In the genomic region with DNA sequence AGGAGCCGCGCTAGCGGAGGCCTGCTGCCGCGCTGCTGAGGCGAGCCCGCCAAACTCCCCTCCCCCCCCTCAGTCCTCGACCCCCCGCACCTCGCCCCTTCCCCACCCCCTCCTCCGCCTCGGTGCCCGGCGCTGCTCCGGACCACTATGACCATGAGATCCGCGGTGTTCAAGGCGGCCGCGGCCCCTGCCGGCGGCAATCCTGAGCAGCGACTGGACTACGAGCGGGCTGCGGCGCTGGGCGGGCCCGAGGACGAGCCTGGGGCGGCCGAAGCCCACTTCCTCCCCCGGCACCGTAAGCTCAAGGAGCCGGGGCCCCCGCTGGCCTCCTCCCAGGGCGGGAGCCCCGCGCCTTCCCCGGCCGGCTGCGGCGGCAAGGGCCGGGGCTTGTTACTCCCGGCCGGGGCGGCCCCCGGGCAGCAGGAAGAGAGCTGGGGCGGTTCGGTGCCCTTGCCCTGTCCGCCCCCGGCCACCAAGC, we compare ENCODE assay signal across 8 cellular contexts. TPM values are rescaled to one million over a fixed set of nuclear protein-coding genes. Genes with fewer than 3 reads are reported as not detected.
A peak's percentile ranks its signal among the peaks of the same experiment; 100 is the strongest.
DNase-seq lines count a peak whose midpoint lies in the region; ATAC-seq and TF ChIP-seq lines count a peak whose summit lies in the region.

No MANE protein-coding gene starts in this region.

- H3K4me1 ChIP-seq in endodermal cell (ENCODE audit: control insufficient read depth, insufficient read depth, low read length) = no peaks in the 10 kb centered on the region
- peaks cover 3% of the 10 kb centered on the region for H3K4me1 ChIP-seq in mucosa of stomach (ENCODE audit: control insufficient read depth, insufficient read depth, low read length)

- H3K9ac ChIP-seq in endodermal cell (ENCODE audit: extremely low read depth, low read length, poor library complexity, severe bottlenecking) (peak overlapping the region; percentile 66), mucosa of stomach (ENCODE audit: low read length) (peak overlapping the region; percentile 80)

- no peaks in the 10 kb centered on the region for H3K9me3 Mint-ChIP-seq in endodermal cell

- H3K4me3 Mint-ChIP-seq in endodermal cell = peak overlapping the region; percentile 93

- H3K27ac Mint-ChIP-seq in endodermal cell = no peak overlapping the region

- H3K9me3 ChIP-seq in endodermal cell (ENCODE audit: control insufficient read depth, low read length) = no peaks in the 10 kb centered on the region
- no peaks in the 10 kb centered on the region for H3K9me3 ChIP-seq in mucosa of stomach (ENCODE audit: control insufficient read depth, low read length)

- peak overlapping the region; percentile 86 for H3K4me3 ChIP-seq in endodermal cell (ENCODE audit: low read length)
- H3K4me3 ChIP-seq in mucosa of stomach (ENCODE audit: low read length) = peak overlapping the region; percentile 72

- no peak for TF ChIP-seq CTCF in endodermal cell (conservative IDR thresholded peaks at IDR 0.05)

- DNase-seq in NCI-H82 (lab: John Stamatoyannopoulos, UW) = peak; percentile 61
- no peak for DNase-seq in NCI-H82 treated with DMSO at 0.1 percent for 48 hours (lab: John Stamatoyannopoulos, UW; ENCODE audit: unreplicated experiment)
- DNase-seq in SK-N-DZ (ENCODE audit: low spot score) = peak; percentile 37
- peak; percentile 89 for DNase-seq in endodermal cell
- no peak for DNase-seq in cerebellum (ENCODE audit: low spot score)

- H3K27ac ChIP-seq in endodermal cell (ENCODE audit: low read depth, low read length) = peak overlapping the region; percentile 68

- 0% methylated on average over 6 to 45 of the region's 52 CpGs for WGBS in endodermal cell (ENCODE audit: insufficient coverage in 1 of 2, insufficient read length in 1 of 2), 2 experiments

- ATAC-seq in HG02759 (IDR thresholded peaks at IDR 0.05; ENCODE audit: unreplicated experiment) (peak; percentile 29), HG03139 (IDR thresholded peaks at IDR 0.05; ENCODE audit: unreplicated experiment) (no peak)

- H3K36me3 Mint-ChIP-seq in endodermal cell (ENCODE audit: low read depth) = peaks cover 24% of the 10 kb centered on the region

- peaks cover 35% of the 10 kb centered on the region for H3K27me3 Mint-ChIP-seq in endodermal cell (ENCODE audit: insufficient read depth)

- H3K27me3 ChIP-seq in endodermal cell (ENCODE audit: control insufficient read depth, insufficient read depth, low read length, poor library complexity, severe bottlenecking) = peaks cover 30% of the 10 kb centered on the region
- no peaks in the 10 kb centered on the region for H3K27me3 ChIP-seq in mucosa of stomach (ENCODE audit: control insufficient read depth, insufficient read depth, low read length)

- peaks cover 7% of the 10 kb centered on the region for H3K4me1 Mint-ChIP-seq in endodermal cell

- H3K36me3 ChIP-seq in endodermal cell (ENCODE audit: control insufficient read depth, insufficient read depth, low read length) (peaks cover 19% of the 10 kb centered on the region), mucosa of stomach (ENCODE audit: control insufficient read depth, insufficient read depth, low read length) (peaks cover 5% of the 10 kb centered on the region)

RNA-seq across cellular contexts. Expression of a gene that starts 0.7 kb away (rescaled TPM):
- polyA plus RNA-seq in SK-N-DZ (2014; cell fraction: cytosol; rRNA removed) = 56.4 and 63.1 TPM in 2 replicates
- 122 and 188 TPM in 2 replicates for polyA plus RNA-seq in SK-N-DZ (2014; cell fraction: nucleus; rRNA removed)
- 100 to 1,000 TPM in 1 of 2 donors, 10 to 100 TPM in 1; 95.4 to 108 TPM for total RNA-seq in endodermal cell
- 126 TPM for polyA plus RNA-seq in endodermal cell (2013, experiment 1 of 2)
- polyA plus RNA-seq in endodermal cell (2013, experiment 2 of 2) = 115 TPM
- total RNA-seq in cerebellum = 84.8 TPM

RNA-seq across cellular contexts. Expression of a gene that starts 17.8 kb away (rescaled TPM):
- polyA plus RNA-seq in SK-N-DZ (2014; cell fraction: cytosol; rRNA removed) = 65.4 and 77.8 TPM in 2 replicates
- 81.3 and 103 TPM in 2 replicates for polyA plus RNA-seq in SK-N-DZ (2014; cell fraction: nucleus; rRNA removed)
- 100 to 1,000 TPM; 113 to 116 TPM for total RNA-seq in endodermal cell
- 121 TPM for polyA plus RNA-seq in endodermal cell (2013, experiment 1 of 2)
- polyA plus RNA-seq in endodermal cell (2013, experiment 2 of 2) = 108 TPM
- 58.4 TPM for total RNA-seq in cerebellum

RNA-seq across cellular contexts. Expression of a gene that starts 22.1 kb away (rescaled TPM):
- 2.2 and 2.4 TPM in 2 replicates for polyA plus RNA-seq in SK-N-DZ (2014; cell fraction: cytosol; rRNA removed)
- 1.3 and 1.4 TPM in 2 replicates for polyA plus RNA-seq in SK-N-DZ (2014; cell fraction: nucleus; rRNA removed)
- 1 to 10 TPM; 3.0 to 4.4 TPM for total RNA-seq in endodermal cell
- polyA plus RNA-seq in endodermal cell (2013, experiment 1 of 2) = 3.1 TPM
- polyA plus RNA-seq in endodermal cell (2013, experiment 2 of 2) = 2.3 TPM
- 0.54 TPM for total RNA-seq in cerebellum

RNA-seq across cellular contexts. Expression of a gene that starts 54.8 kb away (rescaled TPM):
- 3.4 and 4.8 TPM in 2 replicates for polyA plus RNA-seq in SK-N-DZ (2014; cell fraction: cytosol; rRNA removed)
- 31.7 and 37.3 TPM in 2 replicates for polyA plus RNA-seq in SK-N-DZ (2014; cell fraction: nucleus; rRNA removed)
- total RNA-seq in endodermal cell (10 to 100 TPM; 15.6 to 20.8 TPM), cerebellum (15.3 TPM)
- polyA plus RNA-seq in endodermal cell (2013, experiment 1 of 2) = 19.9 TPM
- polyA plus RNA-seq in endodermal cell (2013, experiment 2 of 2) = 15.5 TPM

RNA-seq across cellular contexts. Expression of a gene that starts 59.7 kb away (rescaled TPM):
- 20.7 and 29.0 TPM in 2 replicates for polyA plus RNA-seq in SK-N-DZ (2014; cell fraction: cytosol; rRNA removed)
- polyA plus RNA-seq in SK-N-DZ (2014; cell fraction: nucleus; rRNA removed) = 11.1 and 12.1 TPM in 2 replicates
- 10 to 100 TPM; 12.7 to 14.4 TPM for total RNA-seq in endodermal cell
- polyA plus RNA-seq in endodermal cell (2013, experiment 1 of 2) = 16.0 TPM
- 15.5 TPM for polyA plus RNA-seq in endodermal cell (2013, experiment 2 of 2)
- 69.7 TPM for total RNA-seq in cerebellum

Comparison
In these comparisons a context has a peak if more than half of its experiments do, and no peak if none do; other contexts are left out.
1. DNase-seq: peak in NCI-H82 (single experiment), SK-N-DZ (single experiment) and endodermal cell (single experiment); none in NCI-H82 treated with DMSO at 0.1 percent for 48 hours (single experiment) and cerebellum (single experiment).